In the genomic region with DNA sequence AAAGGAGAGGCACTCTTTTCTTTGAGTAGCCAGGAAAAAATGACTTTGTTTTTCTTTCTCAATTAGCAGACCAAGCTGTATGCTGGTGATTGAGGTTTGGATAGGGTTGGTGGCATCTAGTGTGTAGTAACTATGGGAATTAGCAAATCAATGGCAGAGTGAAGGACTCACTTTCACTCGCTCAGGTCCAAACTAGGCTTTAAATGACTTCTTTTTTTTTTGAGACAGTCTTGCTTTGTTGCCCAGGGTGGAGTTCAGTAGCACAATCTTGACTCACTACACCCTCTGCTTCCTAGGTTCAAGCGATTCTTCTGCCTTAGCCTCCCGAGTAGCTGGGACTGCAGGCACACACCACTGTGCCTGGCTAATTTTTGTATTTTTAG, we compare ENCODE assay signal across 9 cellular contexts. TPM values are rescaled to one million over a fixed set of nuclear protein-coding genes. Genes with fewer than 3 reads are reported as not detected.
A peak's percentile ranks its signal among the peaks of the same experiment; 100 is the strongest.
DNase-seq lines count a peak whose midpoint lies in the region; ATAC-seq, FAIRE-seq and TF ChIP-seq lines count a peak whose summit lies in the region.
"Had no signal": no experiment of that assay in that cellular context is flagged by ENCODE, and none has a peak within 500 bp of the region (broad histone marks: within the 10 kb centered on the region; RNA-seq: fewer than 3 reads in every experiment).

No MANE protein-coding gene starts in this region.

- dilution Hi-C loops in keratinocyte (cut with MboI; ENCODE audit: extremely low pct_ligation_motif_present, low sequenced_read_pairs) = no loop called here

- TF ChIP-seq CTCF in OCI-LY3 (IDR thresholded peaks at IDR 0.05; ENCODE audit: low read depth, low read length) (no peak), keratinocyte (optimal IDR thresholded peaks at IDR 0.05 in 1 of 3, IDR thresholded peaks at IDR 0.05 in 1 of 3, conservative IDR thresholded peaks at IDR 0.05 in 1 of 3; ENCODE audit: extremely low read depth in 1 of 3, insufficient read depth in 2 of 3, low read length in 3 of 3) (no peak)

- H3K36me3 ChIP-seq in OCI-LY3 (replicated peaks; ENCODE audit: low read depth, low read length) = peaks cover 14% of the 10 kb centered on the region
- peaks cover 0 to 1% of the 10 kb centered on the region in 2 experiments for H3K36me3 ChIP-seq in keratinocyte (ENCODE audit: control insufficient read depth in 2 of 2, extremely low read depth in 1 of 2, insufficient read depth in 2 of 2, low read length in 2 of 2)

- no peaks in the 10 kb centered on the region for H3K9me1 ChIP-seq in keratinocyte (ENCODE audit: control insufficient read depth, extremely low read depth, insufficient read depth, low read length)

- peak overlapping the region; percentile 61; the same call in 1 of the 2 replicates for H3K27ac ChIP-seq in OCI-LY3 (ENCODE audit: low read length)
- H3K27ac ChIP-seq in keratinocyte (ENCODE audit: control insufficient read depth, insufficient read depth, low read length) = peak overlapping the region; percentile 46

- H3K9ac ChIP-seq in OCI-LY3 (ENCODE audit: low read length) (peak overlapping the region; percentile 45; the same call in 1 of the 2 replicates), keratinocyte (ENCODE audit: control insufficient read depth, extremely low read depth, insufficient read depth, low read length) (no peak overlapping the region)

- H3K9me3 ChIP-seq in OCI-LY3 (ENCODE audit: insufficient read depth, low read length) = no peaks in the 10 kb centered on the region
- no peaks in the 10 kb centered on the region for H3K9me3 ChIP-seq in keratinocyte (ENCODE audit: control insufficient read depth, low read depth, low read length)

- H3K4me3 ChIP-seq in OCI-LY3 (ENCODE audit: low read length) = peak overlapping the region; percentile 53
- H3K4me3 ChIP-seq in keratinocyte (ENCODE audit: control insufficient read depth in 2 of 3, extremely low read depth in 1 of 3, insufficient read depth in 2 of 3, low read depth in 1 of 3, low read length in 3 of 3) = no peak overlapping the region

- peak; percentile 38 for ATAC-seq in GM18907 (IDR thresholded peaks at IDR 0.05; ENCODE audit: unreplicated experiment)
- peak; percentile 12 for ATAC-seq in HG02588 (IDR thresholded peaks at IDR 0.05; ENCODE audit: unreplicated experiment)

- DNase-seq in keratinocyte (ENCODE audit: low read depth, low spot score) (no peak), H54 (ENCODE audit: insufficient read length, low spot score) (no peak), AG08396 (ENCODE audit: low spot score) (no peak), NCI-H2227 treated with DMSO at 0.1 percent for 48 hours (lab: John Stamatoyannopoulos, UW) (no peak)
- DNase-seq: NCI-H2029, SIG-M5 had no signal

- no peak overlapping the region for H2AFZ ChIP-seq in OCI-LY3 (ENCODE audit: low read depth, low read length)
- no peak overlapping the region for H2AFZ ChIP-seq in keratinocyte (ENCODE audit: control insufficient read depth, low read length)

- no peaks in the 10 kb centered on the region; the same call in 1 of the 2 replicates for H3K79me2 ChIP-seq in OCI-LY3 (ENCODE audit: low read length)
- H3K79me2 ChIP-seq in keratinocyte (ENCODE audit: control insufficient read depth, insufficient read depth, low read length) = peaks cover 27% of the 10 kb centered on the region

- H3K4me1 ChIP-seq in OCI-LY3 (ENCODE audit: low read length) (peaks cover 31% of the 10 kb centered on the region), keratinocyte (ENCODE audit: control insufficient read depth, extremely low read depth, insufficient read depth, low read length) (peaks cover 13% of the 10 kb centered on the region)

- no peaks in the 10 kb centered on the region for H4K20me1 ChIP-seq in OCI-LY3 (ENCODE audit: insufficient read depth, low read length)
- H4K20me1 ChIP-seq in keratinocyte (ENCODE audit: control insufficient read depth, extremely low read depth, insufficient read depth, low read length) = no peaks in the 10 kb centered on the region

- FAIRE-seq in keratinocyte (lab: Jason Lieb, UNC) (no peak), H54 (lab: Jason Lieb, UNC) (no peak)

- TF ChIP-seq POLR2A in H54 (IDR thresholded peaks at IDR 0.05; ENCODE audit: low read depth, low read length) = no peak

- H3K27me3 ChIP-seq in OCI-LY3 (ENCODE audit: low read depth, low read length) = no peaks in the 10 kb centered on the region
- no peaks in the 10 kb centered on the region for H3K27me3 ChIP-seq in keratinocyte (ENCODE audit: control insufficient read depth, extremely low read depth, insufficient read depth, low read length)

- H3K4me2 ChIP-seq in OCI-LY3 (ENCODE audit: low read length) (peak overlapping the region; percentile 69), keratinocyte (ENCODE audit: control insufficient read depth, extremely low read depth, insufficient read depth, low read depth, low read length) (peak overlapping the region; percentile 1)

RNA-seq across cellular contexts. Expression of gene PRKCI, which starts 35.9 kb away (rescaled TPM):
- polyA plus RNA-seq in keratinocyte = 34.9 to 53.5 TPM (median 35.9 TPM) in 3 replicates
- polyA plus RNA-seq in keratinocyte (2011; ENCODE audit: low read depth) = 39.1 TPM
- 26.0 and 49.9 TPM in 2 replicates for polyA plus RNA-seq in keratinocyte (2011; cell fraction: cytosol; rRNA removed)
- polyA plus RNA-seq in keratinocyte (2011; cell fraction: nucleus; rRNA removed) = 35.9 and 55.4 TPM in 2 replicates
- polyA plus RNA-seq in keratinocyte (2012; ENCODE audit: low replicate concordance) = 31.0 and 38.8 TPM in 2 replicates
- 9.6 to 73.5 TPM (median 41.1 TPM) in 3 replicates for polyA minus RNA-seq in keratinocyte
- polyA minus RNA-seq in keratinocyte (2011; cell fraction: cytosol; rRNA and poly(A)+ RNA removed) = 42.4 TPM
- 36.2 and 73.1 TPM in 2 replicates for polyA minus RNA-seq in keratinocyte (2011; cell fraction: nucleus; rRNA and poly(A)+ RNA removed)
